In genomic region chr2:7448578-7449264, GRCh38 we compare ENCODE assay signal across 16 cellular contexts.
"Had no signal": no experiment of that assay in that cellular context is flagged by ENCODE, and none has a peak within 500 bp of the region (broad histone marks: within the 10 kb centered on the region; RNA-seq: fewer than 3 reads in every experiment).

No MANE protein-coding gene starts in this region.

- H3K4me1 Mint-ChIP-seq: activated B cell treated with CpG ODN at 0.5 μM for 24 hours, neural crest cell had no signal

- DNase-seq: activated B cell treated with CpG ODN at 0.5 μM for 24 hours; activated gamma-delta T cell treated with Interleukin-2 at 50 U/mL for 16 hours; activated T-cell treated with anti-CD3 and anti-CD28 coated beads for 4 hours; brain microvascular endothelial cell; cerebellar nuclear complex; dermis blood vessel endothelial cell; endodermal cell; erythroblast; left ventricle myocardium superior; mesenchymal stem cell; ovary; SJCRH30; stimulated activated CD4-positive, alpha-beta T cell treated with anti-CD3 and anti-CD28 coated beads, Interleukin-4, amount 100 ng/mL, for 1 hour; SW 1271; transverse colon had no signal

- H3K9me3 Mint-ChIP-seq: activated B cell treated with CpG ODN at 0.5 μM for 24 hours, endodermal cell had no signal

- ATAC-seq: left ventricle myocardium superior had no signal

- H3K4me3 Mint-ChIP-seq: activated B cell treated with CpG ODN at 0.5 μM for 24 hours, endodermal cell, neural crest cell had no signal

- H3K27ac Mint-ChIP-seq: activated B cell treated with CpG ODN at 0.5 μM for 24 hours, endodermal cell had no signal
